In the genomic region with DNA sequence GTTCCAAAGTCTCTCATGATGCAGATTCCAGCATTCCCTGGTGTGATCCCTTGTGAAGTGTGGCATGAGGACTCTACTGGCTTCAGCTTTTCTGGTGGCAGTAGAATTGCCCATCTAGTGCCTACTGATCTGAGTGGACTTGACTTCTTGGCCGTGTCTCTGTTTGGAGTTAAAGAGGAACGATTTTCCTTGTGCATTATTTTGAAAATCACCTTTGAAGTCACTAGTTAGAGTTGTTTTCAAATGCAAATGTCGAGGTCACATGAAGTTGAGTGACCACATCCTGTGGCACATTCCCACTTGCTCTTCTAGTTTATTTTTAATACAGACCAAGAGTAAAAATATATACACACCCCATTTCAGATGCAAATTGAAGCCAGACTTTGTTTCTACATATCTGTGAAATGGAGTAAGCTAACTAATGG, we compare ENCODE assay signal across 1 cellular context.
TF ChIP-seq lines count a peak whose summit lies in the region.

No MANE protein-coding gene starts in this region.

TF ChIP-seq in GM23338, 12 proteins besides CTCF, POLR2A, EP300 and RAD21 (continued from another document):
- TF ChIP-seq, protein P1, sequence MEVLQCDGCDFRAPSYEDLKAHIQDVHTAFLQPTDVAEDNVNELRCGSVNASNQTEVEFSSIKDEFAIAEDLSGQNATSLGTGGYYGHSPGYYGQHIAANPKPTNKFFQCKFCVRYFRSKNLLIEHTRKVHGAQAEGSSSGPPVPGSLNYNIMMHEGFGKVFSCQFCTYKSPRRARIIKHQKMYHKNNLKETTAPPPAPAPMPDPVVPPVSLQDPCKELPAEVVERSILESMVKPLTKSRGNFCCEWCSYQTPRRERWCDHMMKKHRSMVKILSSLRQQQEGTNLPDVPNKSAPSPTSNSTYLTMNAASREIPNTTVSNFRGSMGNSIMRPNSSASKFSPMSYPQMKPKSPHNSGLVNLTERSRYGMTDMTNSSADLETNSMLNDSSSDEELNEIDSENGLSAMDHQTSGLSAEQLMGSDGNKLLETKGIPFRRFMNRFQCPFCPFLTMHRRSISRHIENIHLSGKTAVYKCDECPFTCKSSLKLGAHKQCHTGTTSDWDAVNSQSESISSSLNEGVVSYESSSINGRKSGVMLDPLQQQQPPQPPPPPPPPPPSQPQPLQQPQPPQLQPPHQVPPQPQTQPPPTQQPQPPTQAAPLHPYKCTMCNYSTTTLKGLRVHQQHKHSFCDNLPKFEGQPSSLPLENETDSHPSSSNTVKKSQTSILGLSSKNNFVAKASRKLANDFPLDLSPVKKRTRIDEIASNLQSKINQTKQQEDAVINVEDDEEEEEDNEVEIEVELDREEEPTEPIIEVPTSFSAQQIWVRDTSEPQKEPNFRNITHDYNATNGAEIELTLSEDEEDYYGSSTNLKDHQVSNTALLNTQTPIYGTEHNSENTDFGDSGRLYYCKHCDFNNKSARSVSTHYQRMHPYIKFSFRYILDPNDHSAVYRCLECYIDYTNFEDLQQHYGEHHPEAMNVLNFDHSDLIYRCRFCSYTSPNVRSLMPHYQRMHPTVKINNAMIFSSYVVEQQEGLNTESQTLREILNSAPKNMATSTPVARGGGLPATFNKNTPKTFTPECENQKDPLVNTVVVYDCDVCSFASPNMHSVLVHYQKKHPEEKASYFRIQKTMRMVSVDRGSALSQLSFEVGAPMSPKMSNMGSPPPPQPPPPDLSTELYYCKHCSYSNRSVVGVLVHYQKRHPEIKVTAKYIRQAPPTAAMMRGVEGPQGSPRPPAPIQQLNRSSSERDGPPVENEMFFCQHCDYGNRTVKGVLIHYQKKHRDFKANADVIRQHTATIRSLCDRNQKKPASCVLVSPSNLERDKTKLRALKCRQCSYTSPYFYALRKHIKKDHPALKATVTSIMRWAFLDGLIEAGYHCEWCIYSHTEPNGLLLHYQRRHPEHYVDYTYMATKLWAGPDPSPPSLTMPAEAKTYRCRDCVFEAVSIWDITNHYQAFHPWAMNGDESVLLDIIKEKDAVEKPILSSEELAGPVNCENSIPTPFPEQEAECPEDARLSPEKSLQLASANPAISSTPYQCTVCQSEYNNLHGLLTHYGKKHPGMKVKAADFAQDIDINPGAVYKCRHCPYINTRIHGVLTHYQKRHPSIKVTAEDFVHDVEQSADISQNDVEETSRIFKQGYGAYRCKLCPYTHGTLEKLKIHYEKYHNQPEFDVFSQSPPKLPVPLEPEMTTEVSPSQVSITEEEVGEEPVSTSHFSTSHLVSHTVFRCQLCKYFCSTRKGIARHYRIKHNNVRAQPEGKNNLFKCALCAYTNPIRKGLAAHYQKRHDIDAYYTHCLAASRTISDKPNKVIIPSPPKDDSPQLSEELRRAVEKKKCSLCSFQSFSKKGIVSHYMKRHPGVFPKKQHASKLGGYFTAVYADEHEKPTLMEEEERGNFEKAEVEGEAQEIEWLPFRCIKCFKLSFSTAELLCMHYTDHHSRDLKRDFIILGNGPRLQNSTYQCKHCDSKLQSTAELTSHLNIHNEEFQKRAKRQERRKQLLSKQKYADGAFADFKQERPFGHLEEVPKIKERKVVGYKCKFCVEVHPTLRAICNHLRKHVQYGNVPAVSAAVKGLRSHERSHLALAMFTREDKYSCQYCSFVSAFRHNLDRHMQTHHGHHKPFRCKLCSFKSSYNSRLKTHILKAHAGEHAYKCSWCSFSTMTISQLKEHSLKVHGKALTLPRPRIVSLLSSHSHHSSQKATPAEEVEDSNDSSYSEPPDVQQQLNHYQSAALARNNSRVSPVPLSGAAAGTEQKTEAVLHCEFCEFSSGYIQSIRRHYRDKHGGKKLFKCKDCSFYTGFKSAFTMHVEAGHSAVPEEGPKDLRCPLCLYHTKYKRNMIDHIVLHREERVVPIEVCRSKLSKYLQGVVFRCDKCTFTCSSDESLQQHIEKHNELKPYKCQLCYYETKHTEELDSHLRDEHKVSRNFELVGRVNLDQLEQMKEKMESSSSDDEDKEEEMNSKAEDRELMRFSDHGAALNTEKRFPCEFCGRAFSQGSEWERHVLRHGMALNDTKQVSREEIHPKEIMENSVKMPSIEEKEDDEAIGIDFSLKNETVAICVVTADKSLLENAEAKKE (CRISPR knock-in tag; IDR thresholded peaks at IDR 0.05): no peak
TF ChIP-seq in GM23338: peak in this region for 0.
